12 cellular contexts compared by ENCODE assay signal in the genomic region with DNA sequence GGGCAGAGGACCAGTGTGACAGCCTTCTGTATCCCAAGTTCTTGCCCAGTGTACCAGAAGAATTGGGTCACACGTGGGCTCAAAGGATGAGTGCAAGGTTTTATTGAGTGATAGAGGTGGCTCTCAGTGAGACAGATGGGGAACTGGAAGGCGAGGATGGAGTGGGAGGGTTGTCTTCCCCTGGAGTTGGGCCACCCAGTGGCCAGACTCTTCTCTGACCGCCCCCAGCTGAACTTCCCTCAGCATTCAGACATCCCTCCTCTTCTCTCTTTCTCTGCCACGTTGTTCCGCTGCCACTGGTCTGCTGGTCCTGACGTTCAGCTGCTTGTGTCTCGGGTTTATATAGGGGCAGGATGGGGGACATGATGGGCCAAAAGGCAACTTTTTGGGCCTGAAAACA.
DNase-seq lines count a peak whose midpoint lies in the region; ATAC-seq and TF ChIP-seq lines count a peak whose summit lies in the region.
"Had no signal": no experiment of that assay in that cellular context is flagged by ENCODE, and none has a peak within 500 bp of the region (broad histone marks: within the 10 kb centered on the region; RNA-seq: fewer than 3 reads in every experiment).

No MANE protein-coding gene starts in this region.

- no peaks in the 10 kb centered on the region for H3K36me3 ChIP-seq in WERI-Rb-1
- no peaks in the 10 kb centered on the region for H3K36me3 ChIP-seq in lower lobe of right lung
- no peaks in the 10 kb centered on the region for H3K36me3 ChIP-seq in CD4-positive, alpha-beta memory T cell (ENCODE audit: insufficient read depth, low read length)

- H3K27ac ChIP-seq in WERI-Rb-1 (no peak overlapping the region), lower lobe of right lung (no peak overlapping the region)
- no peak overlapping the region for H3K27ac ChIP-seq in CD4-positive, alpha-beta memory T cell (ENCODE audit: low read depth, low read length)
- H3K27ac ChIP-seq: HL-60 had no signal

- H3K9me3 ChIP-seq in WERI-Rb-1 (ENCODE audit: severe bottlenecking), result no peaks in the 10 kb centered on the region
- no peaks in the 10 kb centered on the region for H3K9me3 ChIP-seq in lower lobe of right lung
- H3K9me3 ChIP-seq in CD4-positive, alpha-beta memory T cell (ENCODE audit: control insufficient read depth in 1 of 2, low read length in 2 of 2), result no peaks in the 10 kb centered on the region

- H3K36me3 Mint-ChIP-seq in CD4-positive, alpha-beta memory T cell, result no peaks in the 10 kb centered on the region
- H3K36me3 Mint-ChIP-seq: CD14-positive monocyte had no signal

- POLR2A ChIA-PET in CD4-positive, alpha-beta memory T cell (lab: Charles Lee; ENCODE audit: partially characterized antibody), result no interaction called here

- H3K4me3 ChIP-seq in WERI-Rb-1 (ENCODE audit: low read depth, low read length) (no peak overlapping the region), lower lobe of right lung (no peak overlapping the region)
- no peak overlapping the region for H3K4me3 ChIP-seq in CD4-positive, alpha-beta memory T cell (ENCODE audit: low read length in 2 of 2)

- peak; percentile 35 to 55 for ATAC-seq in lower lobe of right lung

- DNase-seq in WERI-Rb-1 (no peak), lower lobe of right lung (peak; percentile 55), activated gamma-delta T cell (lab: John Stamatoyannopoulos, UW) (no peak)
- DNase-seq in CD4-positive, alpha-beta memory T cell, result no peak
- no peak for DNase-seq in stimulated activated CD4-positive, alpha-beta T cell treated with anti-CD3 and anti-CD28 coated beads, Interleukin-15, amount 100 ng/mL, for 24 hours
- DNase-seq: DMS79, HCEC 1CT, HFFc6, KG1 had no signal

- TF ChIP-seq CTCF in GM12873 (IDR thresholded peaks at IDR 0.05; ENCODE audit: insufficient read depth, low read depth, low read length, missing control alignments), result peak; percentile 13
- TF ChIP-seq CTCF in WERI-Rb-1 (IDR thresholded peaks at IDR 0.05; ENCODE audit: low read depth, low read length), result 0 out of 2 replicates have a peak, but pooled peaks have one; percentile 10
- TF ChIP-seq CTCF in lower lobe of right lung (IDR thresholded peaks at IDR 0.05), result no peak

- no peaks in the 10 kb centered on the region for H3K9me3 Mint-ChIP-seq in CD4-positive, alpha-beta memory T cell
- H3K9me3 Mint-ChIP-seq: HFFc6 had no signal

- no peaks in the 10 kb centered on the region for H3K27me3 Mint-ChIP-seq in CD4-positive, alpha-beta memory T cell

- no peaks in the 10 kb centered on the region for H3K4me1 Mint-ChIP-seq in CD4-positive, alpha-beta memory T cell

- intact Hi-C loops in lower lobe of right lung (cut with DNase I), result no loop called here
- intact Hi-C loops in CD4-positive, alpha-beta memory T cell (cut with micrococcal nuclease), result no loop called here

- no peaks in the 10 kb centered on the region for H3K27me3 ChIP-seq in WERI-Rb-1 (ENCODE audit: insufficient read depth, low read depth, severe bottlenecking)
- no peaks in the 10 kb centered on the region for H3K27me3 ChIP-seq in lower lobe of right lung (ENCODE audit: low read depth)
- H3K27me3 ChIP-seq in CD4-positive, alpha-beta memory T cell (ENCODE audit: insufficient read depth, low read length), result no peaks in the 10 kb centered on the region

- H3K4me3 Mint-ChIP-seq in CD4-positive, alpha-beta memory T cell, result no peak overlapping the region
- H3K4me3 Mint-ChIP-seq: CD14-positive monocyte, HFFc6 had no signal

- CTCF ChIA-PET in CD4-positive, alpha-beta memory T cell (lab: Charles Lee; ENCODE audit: partially characterized antibody), result interaction anchor here (0.9 kb wide), 1 partner anchor 129 kb away, joined by 3 read pairs; no protein-coding TSS in a partner anchor

- no peak overlapping the region for H3K27ac Mint-ChIP-seq in CD4-positive, alpha-beta memory T cell
- H3K27ac Mint-ChIP-seq: HFFc6 had no signal

- H3K4me1 ChIP-seq in lower lobe of right lung, result no peaks in the 10 kb centered on the region
- no peaks in the 10 kb centered on the region for H3K4me1 ChIP-seq in CD4-positive, alpha-beta memory T cell (ENCODE audit: insufficient read depth, low read length)
